ENCODE assay signal across 19 cellular contexts in genomic region chr3:196511108-196511507, GRCh38. TPM values are rescaled to one million over a fixed set of nuclear protein-coding genes. Genes with fewer than 3 reads are reported as not detected.
"Had no signal": no experiment of that assay in that cellular context is flagged by ENCODE, and none has a peak within 500 bp of the region (broad histone marks: within the 10 kb centered on the region; RNA-seq: fewer than 3 reads in every experiment).

No MANE protein-coding gene starts in this region.

RNA-seq across cellular contexts. Expression of gene SMCO1, which starts 4.0 kb away (rescaled TPM):
- total RNA-seq: activated naive CD4-positive, alpha-beta T cell treated with anti-CD3 and anti-CD28 coated beads for 36 hours; activated naive CD4-positive, alpha-beta T cell treated with anti-CD3 and anti-CD28 coated beads, Interleukin-2, amount 50 U/mL, for 72 hours; activated naive CD8-positive, alpha-beta T cell treated with anti-CD3 and anti-CD28 coated beads for 36 hours; activated naive CD8-positive, alpha-beta T cell treated with anti-CD3 and anti-CD28 coated beads, Interleukin-2, amount 10 ng/mL, durations not matched to agents 7 days and 5 days; activated T-cell treated with anti-CD3 and anti-CD28 coated beads, Interleukin-2, amount 50 U/mL, for 4 hours; activated T-cell treated with anti-CD3 and anti-CD28 coated beads, Interleukin-2, amount 50 U/mL, for 72 hours; activated T-helper 1 cell treated with anti-CD3 and anti-CD28 coated beads, Interleukin-12 subunit alpha, Interleukin-12 subunit beta, Interleukin-2, Interleukin-4 antibody, amounts not matched to agents 30 ng/mL and 10 ng/mL and 1 ng/mL, durations not matched to agents 14 hours and 24 hours and 36 hours; activated T-helper 17 cell treated with anti-CD3 and anti-CD28 coated beads, Interleukin-2, amount 50 U/mL, for 72 hours; activated T-helper 2 cell treated with anti-CD3 and anti-CD28 coated beads, Interferon-gamma antibody, Interleukin-2, Interleukin-4, amounts not matched to agents 10 μg/mL and 5 μg/mL and 100 μg/mL, durations not matched to agents 14 hours and 24 hours and 36 hours; adrenal gland; aorta; ascending aorta; astrocyte; body of pancreas; breast epithelium; bronchial epithelial cell; cerebellum; chondrocyte had no signal
- polyA plus RNA-seq: adipose tissue, aorta had no signal
